Comparison of ENCODE assay signal across 1 cellular context in the genomic region with DNA sequence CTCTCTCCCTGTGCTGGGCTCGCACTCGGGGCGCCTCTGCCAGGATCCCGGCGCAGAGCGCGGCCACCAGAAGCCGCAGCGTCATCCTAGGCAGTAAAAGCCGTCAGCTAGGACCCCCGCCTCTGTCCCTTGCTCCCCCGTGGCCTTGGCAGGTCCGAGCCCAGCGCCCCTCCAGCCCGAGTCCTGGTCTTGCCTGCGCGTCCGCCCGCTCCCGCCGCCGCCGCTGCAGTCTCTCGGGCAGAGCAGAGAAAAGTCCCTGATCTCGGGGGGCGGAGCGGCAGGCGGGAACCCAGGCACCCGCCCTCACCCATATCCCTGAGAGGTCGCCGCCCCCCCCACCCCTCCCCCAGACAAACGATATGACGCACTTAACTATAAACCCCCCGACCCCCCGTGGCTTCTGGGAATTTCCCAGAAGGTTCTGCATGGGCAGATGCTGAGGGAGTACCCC.
TF ChIP-seq lines count a peak whose summit lies in the region.

A gene (minus strand): TSS at position 255 of the 451 bp plus-strand sequence. CDS start 170 bp downstream, at position 85.

TF ChIP-seq in HEK293T, 16 proteins besides CTCF, POLR2A, EP300 and RAD21 (continued from another document):
- no peak for TF ChIP-seq ZNF384 (IDR thresholded peaks at IDR 0.05)
